8 cellular contexts compared by ENCODE assay signal in the genomic region with DNA sequence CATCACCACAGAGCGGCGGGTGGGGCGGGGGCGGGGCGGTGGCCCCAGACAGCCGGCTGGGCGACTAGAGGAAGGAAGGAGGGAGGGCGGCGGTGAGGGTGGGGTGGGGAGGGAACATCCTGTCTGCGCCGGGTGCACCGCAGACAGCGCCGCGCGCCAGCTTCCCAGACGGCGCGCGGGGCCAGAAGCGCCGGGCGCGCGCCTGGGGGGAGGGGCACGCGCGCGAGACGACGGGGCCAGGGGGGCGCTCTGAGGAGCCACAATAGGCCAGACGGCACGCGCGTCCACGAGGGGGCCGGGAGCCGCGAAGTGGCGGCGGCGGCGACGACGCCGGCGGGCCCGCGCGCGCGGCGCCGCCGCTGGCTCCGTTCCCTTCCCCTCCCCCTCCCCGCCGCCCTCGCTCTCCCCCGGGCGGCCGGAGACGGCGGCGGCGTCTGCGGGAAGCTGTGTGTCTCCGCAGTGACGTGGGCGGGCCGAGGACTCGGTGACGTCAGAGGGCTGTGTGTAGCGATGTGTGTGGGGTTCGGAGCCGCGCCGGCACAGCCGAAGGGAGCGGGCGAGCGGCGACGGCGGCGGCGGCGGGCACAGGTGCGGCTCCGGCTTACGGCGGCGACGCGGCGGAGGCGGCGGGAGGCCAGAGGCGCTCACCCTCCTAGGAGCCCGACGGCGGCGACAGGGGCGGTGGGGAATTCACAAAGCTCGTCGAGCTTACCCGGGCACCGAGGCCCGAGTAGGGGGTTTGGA. TPM values are rescaled to one million over a fixed set of nuclear protein-coding genes. Genes with fewer than 3 reads are reported as not detected.
DNase-seq lines count a peak whose midpoint lies in the region; ATAC-seq and TF ChIP-seq lines count a peak whose summit lies in the region.

A gene with protein sequence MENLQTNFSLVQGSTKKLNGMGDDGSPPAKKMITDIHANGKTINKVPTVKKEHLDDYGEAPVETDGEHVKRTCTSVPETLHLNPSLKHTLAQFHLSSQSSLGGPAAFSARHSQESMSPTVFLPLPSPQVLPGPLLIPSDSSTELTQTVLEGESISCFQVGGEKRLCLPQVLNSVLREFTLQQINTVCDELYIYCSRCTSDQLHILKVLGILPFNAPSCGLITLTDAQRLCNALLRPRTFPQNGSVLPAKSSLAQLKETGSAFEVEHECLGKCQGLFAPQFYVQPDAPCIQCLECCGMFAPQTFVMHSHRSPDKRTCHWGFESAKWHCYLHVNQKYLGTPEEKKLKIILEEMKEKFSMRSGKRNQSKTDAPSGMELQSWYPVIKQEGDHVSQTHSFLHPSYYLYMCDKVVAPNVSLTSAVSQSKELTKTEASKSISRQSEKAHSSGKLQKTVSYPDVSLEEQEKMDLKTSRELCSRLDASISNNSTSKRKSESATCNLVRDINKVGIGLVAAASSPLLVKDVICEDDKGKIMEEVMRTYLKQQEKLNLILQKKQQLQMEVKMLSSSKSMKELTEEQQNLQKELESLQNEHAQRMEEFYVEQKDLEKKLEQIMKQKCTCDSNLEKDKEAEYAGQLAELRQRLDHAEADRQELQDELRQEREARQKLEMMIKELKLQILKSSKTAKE (plus strand): TSS at position 540 of the 744 bp plus-strand sequence. CDS start 2,617 bp downstream, outside the sequence.

- H4K91ac ChIP-seq in IMR-90 (ENCODE audit: insufficient read depth, low read depth, low read length), result peak within 1 kb of the TSS; percentile 92

- H3K23ac ChIP-seq in IMR-90 (ENCODE audit: low read depth, low read length), result peak within 1 kb of the TSS; percentile 97

- CTCF ChIA-PET in IMR-90 (lab: Yijun Ruan, JAX) (interaction anchor here (0.9 to 1.7 kb wide), 4 partner anchors 9 to 54 kb away, joined by 3 to 8 read pairs (median 4); no protein-coding TSS in a partner anchor), OCI-LY7 (lab: Charles Lee; ENCODE audit: unreplicated experiment) (no interaction called here)

- peak within 1 kb of the TSS; percentile 76 for H2BK120ac ChIP-seq in IMR-90 (ENCODE audit: low read depth, low read length)

- H3K36me3 ChIP-seq in IMR-90 (ENCODE audit: control insufficient read depth, insufficient read depth, low read length), result peaks cover 11% of the 10 kb centered on the region
- H3K36me3 ChIP-seq in OCI-LY7 (ENCODE audit: insufficient read depth, low read length), result peaks cover 37% of the 10 kb centered on the region
- H3K36me3 ChIP-seq in mucosa of descending colon (ENCODE audit: low read depth), result no peaks in the 10 kb centered on the region

- H2AK9ac ChIP-seq in IMR-90 (replicated peaks; ENCODE audit: low read depth, low read length, poor library complexity), result peak within 1 kb of the TSS; percentile 90

- peaks cover 0 to 31% of the 10 kb centered on the region in 2 experiments; a peak in 2 of 4 replicates for H3K79me1 ChIP-seq in IMR-90 (ENCODE audit: low read depth in 1 of 2, low read length in 2 of 2)

- H4K20me1 ChIP-seq in IMR-90 (ENCODE audit: insufficient read depth, low read length) (peaks cover 10% of the 10 kb centered on the region; the same call in 1 of the 2 replicates), OCI-LY7 (ENCODE audit: insufficient read depth, low read length) (peaks cover 11% of the 10 kb centered on the region; the same call in 1 of the 2 replicates)

- peak within 1 kb of the TSS; percentile 92 to 93 for H4K8ac ChIP-seq in IMR-90 (ENCODE audit: low read depth in 2 of 2, low read length in 2 of 2)

- H4K5ac ChIP-seq in IMR-90 (ENCODE audit: low read depth, low read length), result peak within 1 kb of the TSS; percentile 98

- peak; percentile 95 for TF ChIP-seq POLR2A in IMR-90 (IDR thresholded peaks at IDR 0.05; ENCODE audit: low read depth, low read length)

- H3K56ac ChIP-seq in IMR-90 (ENCODE audit: extremely low read depth, insufficient read depth, low read length), result peak within 1 kb of the TSS; percentile 88

- intact Hi-C loops in IMR-90 (cut with micrococcal nuclease) (loop anchor here (5.0 kb wide), 1 partner anchor 170 kb away; no protein-coding TSS in a partner anchor), OCI-LY7 (cut with micrococcal nuclease; ENCODE audit: unreplicated experiment) (loop anchor here (1.0 to 5.0 kb wide), 7 partner anchors 10 to 585 kb away; partner anchors contain the start of genes MYNN and PRKCI), mucosa of descending colon (cut with DNase I, micrococcal nuclease) (no loop called here)

- peaks cover 4% of the 10 kb centered on the region for H3K9me1 ChIP-seq in IMR-90 (ENCODE audit: insufficient read depth, low read length)

- DNase-seq in DMS 273 (lab: John Stamatoyannopoulos, UW; ENCODE audit: unreplicated experiment) (peak; percentile 100), IMR-90 (peak; percentile 96), OCI-LY7 (ENCODE audit: low spot score) (peak; percentile 97), activated T-cell treated with anti-CD3 and anti-CD28 coated beads for 24 hours (ENCODE audit: low read depth) (peak; percentile 92), epidermal melanocyte (ENCODE audit: insufficient read length, low spot score) (peak; percentile 62), mucosa of descending colon (peak; percentile 98 to 99 (median 99))
- DNase-seq in stimulated activated CD8-positive, alpha-beta memory T cell treated with anti-CD3 and anti-CD28 coated beads, Interleukin-4, amount 100 ng/mL, for 1 hour (ENCODE audit: low read depth in 2 of 2, low spot score in 1 of 2), result peak; percentile 94 to 97

- peak within 1 kb of the TSS; percentile 96 for H2AK5ac ChIP-seq in IMR-90 (ENCODE audit: low read depth, low read length)

- H3K4me1 ChIP-seq in IMR-90 (ENCODE audit: control insufficient read depth, insufficient read depth, low read length) (peaks cover 17% of the 10 kb centered on the region), OCI-LY7 (ENCODE audit: insufficient read depth, low read length, poor library complexity, severe bottlenecking) (peaks cover 54% of the 10 kb centered on the region), mucosa of descending colon (ENCODE audit: low read depth) (peaks cover 12% of the 10 kb centered on the region)

- H2BK20ac ChIP-seq in IMR-90 (ENCODE audit: low read depth, low read length), result peak within 1 kb of the TSS; percentile 69

- H3K27ac ChIP-seq in IMR-90 (ENCODE audit: insufficient read depth, low read length) (peak within 1 kb of the TSS; percentile 96), OCI-LY7 (ENCODE audit: low read depth, low read length, poor library complexity, severe bottlenecking) (peak within 1 kb of the TSS; percentile 94)

- H3K9me2 ChIP-seq in OCI-LY7 (ENCODE audit: insufficient read depth, low read length), result no peaks in the 10 kb centered on the region

- H3K14ac ChIP-seq in IMR-90 (replicated peaks; ENCODE audit: low read depth, low read length), result peak within 1 kb of the TSS; percentile 97

- POLR2A ChIA-PET in IMR-90 (lab: Charles Lee; ENCODE audit: unreplicated experiment), result interaction anchor here (0.6 to 0.7 kb wide), 6 partner anchors 18 to 444 kb away, joined by 3 to 13 read pairs (median 4); no protein-coding TSS in a partner anchor
- POLR2A ChIA-PET in OCI-LY7 (lab: Charles Lee), result interaction anchor here (0.6 to 1.9 kb wide), 9 partner anchors 16 to 384 kb away, joined by 3 to 7 read pairs (median 3); no protein-coding TSS in a partner anchor

- H2AFZ ChIP-seq in IMR-90 (replicated peaks; ENCODE audit: low read length, poor library complexity) (peak within 1 kb of the TSS; percentile 90), OCI-LY7 (ENCODE audit: low read length) (no peak within 1 kb of the TSS)

- H3K9me3 ChIP-seq in IMR-90 (ENCODE audit: control insufficient read depth, insufficient read depth, low read length) (no peaks in the 10 kb centered on the region), OCI-LY7 (ENCODE audit: low read length) (no peaks in the 10 kb centered on the region), mucosa of descending colon (no peaks in the 10 kb centered on the region)

- peak within 1 kb of the TSS; percentile 81; the same call in 2 of the 3 replicates for H2BK15ac ChIP-seq in IMR-90 (ENCODE audit: low read depth, low read length)

- peak within 1 kb of the TSS; percentile 98 for H2BK5ac ChIP-seq in IMR-90 (ENCODE audit: low read depth, low read length, poor library complexity, severe bottlenecking)

- TF ChIP-seq RAD21 in IMR-90 (IDR thresholded peaks at IDR 0.05; ENCODE audit: low read length), result no peak

- H3K27me3 ChIP-seq in IMR-90 (ENCODE audit: control insufficient read depth, insufficient read depth, low read length), result no peaks in the 10 kb centered on the region

- H3K9ac ChIP-seq in IMR-90 (ENCODE audit: low read depth, low read length), result peak within 1 kb of the TSS; percentile 94

- peaks cover 44% of the 10 kb centered on the region for H3K79me2 ChIP-seq in OCI-LY7 (ENCODE audit: insufficient read depth, low read depth, low read length)

- 0% methylated on average over 42 of the region's 110 CpGs; no CpG with 5 or more reads in 1 of the 2 experiments for WGBS in IMR-90 (ENCODE audit: extremely low coverage in 2 of 2, insufficient read length in 1 of 2), 2 experiments

- H3K18ac ChIP-seq in IMR-90 (ENCODE audit: low read depth, low read length), result peak within 1 kb of the TSS; percentile 94

- H3K4me2 ChIP-seq in IMR-90 (ENCODE audit: low read depth, low read length) (peak within 1 kb of the TSS; percentile 96), OCI-LY7 (ENCODE audit: low read length) (peak within 1 kb of the TSS; percentile 94)

- BruUV-seq in IMR-90 (replicated peaks; lab: Mats Ljungman, UMichigan) (no TSS peak), OCI-LY7 (replicated peaks; lab: Mats Ljungman, UMichigan) (no TSS peak)

- peak within 1 kb of the TSS; percentile 73 for H3K4me3 ChIP-seq in IMR-90 (ENCODE audit: insufficient read depth, low read depth, low read length)
- peak within 1 kb of the TSS; percentile 97 for H3K4me3 ChIP-seq in OCI-LY7 (ENCODE audit: low read depth, low read length, poor library complexity, severe bottlenecking)
- H3K4me3 ChIP-seq in mucosa of descending colon, result peak within 1 kb of the TSS; percentile 83

- in situ Hi-C loops in IMR-90 (cut with MboI; ENCODE audit: low sequenced_read_pairs), result no loop called here

- ATAC-seq in GM21529 (IDR thresholded peaks at IDR 0.05; ENCODE audit: unreplicated experiment), result peak; percentile 59
- ATAC-seq in IMR-90 (ENCODE audit: low read depth), result peak; percentile 77
- peak; percentile 83 for ATAC-seq in mucosa of descending colon

- dilution Hi-C loops in IMR-90 (cut with HindIII; ENCODE audit: low sequenced_read_pairs, unreplicated experiment), result no loop called here

- peak within 1 kb of the TSS; percentile 94 for H3K4ac ChIP-seq in IMR-90 (ENCODE audit: low read depth, low read length)

- TF ChIP-seq CTCF in IMR-90 (conservative IDR thresholded peaks at IDR 0.05; ENCODE audit: low read depth, low read length), result 0 out of 2 replicates have a peak, but pooled peaks have one; percentile 11
- no peak for TF ChIP-seq CTCF in OCI-LY7 (conservative IDR thresholded peaks at IDR 0.05; ENCODE audit: low read length)
- TF ChIP-seq CTCF in mucosa of descending colon (IDR thresholded peaks at IDR 0.05), result no peak

TF ChIP-seq in IMR-90, 13 proteins besides CTCF, POLR2A, EP300 and RAD21 (continues in another document):
- no peak for TF ChIP-seq MAFK (IDR thresholded peaks at IDR 0.05; ENCODE audit: low read depth, low read length)

RNA-seq across cellular contexts. Expression of the gene that starts here (rescaled TPM):
- total RNA-seq in IMR-90 (2012; rRNA removed) (51.7 and 55.9 TPM in 2 replicates), OCI-LY7 (2022) (86.3 and 94.5 TPM in 2 replicates), mucosa of descending colon (10 to 100 TPM; 41.9 to 51.3 (median 49.5) TPM)
- polyA plus RNA-seq in IMR-90 (2012; rRNA removed), result 7.2 and 9.2 TPM in 2 replicates
- polyA plus RNA-seq in IMR-90 (2012; cell fraction: cytosol; rRNA removed), result 1.4 and 1.9 TPM in 2 replicates
- polyA plus RNA-seq in IMR-90 (2012; cell fraction: nucleus; rRNA removed; ENCODE audit: low replicate concordance), result 1.9 and 15.7 TPM in 2 replicates
- 60.9 and 82.6 TPM in 2 replicates for total RNA-seq in OCI-LY7 (2014; rRNA removed; shearing (Covaris generic))

Comparison
In these comparisons a context has a peak if more than half of its experiments do, and no peak if none do; other contexts are left out.
1. Peak in every context shown above with its lines: DNase-seq, ATAC-seq, H3K4me3 ChIP-seq and H3K27ac ChIP-seq.
2. intact Hi-C loops: an anchor here in IMR-90 (5.0 kb wide) and OCI-LY7 (1.0 to 5.0 kb wide); none called in mucosa of descending colon.